Comparison of ENCODE assay signal across 1 cellular context in genomic region chr3:31275583-31275982, GRCh38.
TF ChIP-seq lines count a peak whose summit lies in the region.

No MANE protein-coding gene starts in this region.

TF ChIP-seq in IMR-90, 13 proteins besides CTCF, POLR2A, EP300 and RAD21 (continued from another document):
- TF ChIP-seq ELK1 (IDR thresholded peaks at IDR 0.05; ENCODE audit: borderline replicate concordance, low read depth, low read length), result no peak
